ENCODE assay signal across 11 cellular contexts in genomic region chr2:27795868-27796277, GRCh38. TPM values are rescaled to one million over a fixed set of nuclear protein-coding genes. Genes with fewer than 3 reads are reported as not detected.
DNase-seq lines count a peak whose midpoint lies in the region; ATAC-seq, FAIRE-seq and TF ChIP-seq lines count a peak whose summit lies in the region.
"Had no signal": no experiment of that assay in that cellular context is flagged by ENCODE, and none has a peak within 500 bp of the region (broad histone marks: within the 10 kb centered on the region; RNA-seq: fewer than 3 reads in every experiment).

No MANE protein-coding gene starts in this region.

- H3K36me3 ChIP-seq in ascending aorta (no peaks in the 10 kb centered on the region), kidney (ENCODE audit: control insufficient read depth in 1 of 2, insufficient read depth in 2 of 2, low read length in 2 of 2) (no peaks in the 10 kb centered on the region), skeletal muscle tissue (ENCODE audit: control insufficient read depth in 3 of 3, insufficient read depth in 3 of 3, low read length in 3 of 3) (no peaks in the 10 kb centered on the region), BE2C (no peaks in the 10 kb centered on the region)
- H3K36me3 ChIP-seq: cardiac muscle cell had no signal

- H3K36me3 Mint-ChIP-seq in HFFc6 (ENCODE audit: low read depth), result peaks cover 34% of the 10 kb centered on the region

- H3K4me1 ChIP-seq in ascending aorta (peaks cover 30 to 57% of the 10 kb centered on the region in 2 donors), kidney (ENCODE audit: control insufficient read depth in 1 of 2, insufficient read depth in 1 of 2, low read depth in 1 of 2, low read length in 2 of 2) (peaks cover 6 to 10% of the 10 kb centered on the region in 2 donors), skeletal muscle tissue (ENCODE audit: control insufficient read depth in 3 of 3, insufficient read depth in 3 of 3, low read length in 3 of 3) (peaks cover 46 to 54% (median 53%) of the 10 kb centered on the region in 3 donors), BE2C (peaks cover 8% of the 10 kb centered on the region)

- H3K27me3 ChIP-seq in ascending aorta, result no peaks in the 10 kb centered on the region
- no peaks in the 10 kb centered on the region for H3K27me3 ChIP-seq in skeletal muscle tissue (ENCODE audit: control insufficient read depth in 3 of 3, insufficient read depth in 3 of 3, low read length in 3 of 3)
- no peaks in the 10 kb centered on the region for H3K27me3 ChIP-seq in BE2C
- H3K27me3 ChIP-seq: cardiac muscle cell had no signal

- H3K9me3 Mint-ChIP-seq in HFFc6, result no peaks in the 10 kb centered on the region
- H3K9me3 Mint-ChIP-seq: stimulated activated naive CD8-positive, alpha-beta T cell treated with anti-CD3 and anti-CD28 coated beads, Interleukin-15, Interleukin-2, amounts not matched to agents 100 ng/mL and 50 ng/mL, for 24 hours had no signal

- H3K9ac ChIP-seq in kidney (ENCODE audit: low read length in 2 of 2) (no peak overlapping the region), skeletal muscle tissue (ENCODE audit: low read depth in 1 of 3, low read length in 3 of 3) (peak overlapping the region in 2 of 3 donors; percentile 2 to 52)

- H3K4me3 ChIP-seq in ascending aorta, result no peak overlapping the region
- H3K4me3 ChIP-seq in kidney (ENCODE audit: low read length in 2 of 2), result peak overlapping the region in 1 of 2 donors; percentile 7
- H3K4me3 ChIP-seq in skeletal muscle tissue (ENCODE audit: low read length in 3 of 3), result peak overlapping the region; percentile 2 to 52 (median 37)
- H3K4me3 ChIP-seq in BE2C (ENCODE audit: low read depth, low read length), result no peak overlapping the region
- H3K4me3 ChIP-seq: cardiac muscle cell had no signal

- FAIRE-seq in kidney (lab: Jason Lieb, UNC), result no peak

- intact Hi-C loops in ascending aorta (cut with DNase I), result loop anchor here (1.0 to 5.0 kb wide), 2 partner anchors 25 to 546 kb away; partner anchors contain the start of gene MRPL33
- intact Hi-C loops in kidney (cut with DNase I), result no loop called here

- H3K27me3 Mint-ChIP-seq in HFFc6 (ENCODE audit: insufficient read depth), result peaks cover 1% of the 10 kb centered on the region; the same call in 1 of the 2 replicates
- H3K27me3 Mint-ChIP-seq: stimulated activated naive CD8-positive, alpha-beta T cell treated with anti-CD3 and anti-CD28 coated beads, Interleukin-15, Interleukin-2, amounts not matched to agents 100 ng/mL and 50 ng/mL, for 24 hours had no signal

- TF ChIP-seq CTCF in HFFc6 (IDR thresholded peaks at IDR 0.05), result no peak
- TF ChIP-seq CTCF in ascending aorta (IDR thresholded peaks at IDR 0.05), result no peak
- no peak for TF ChIP-seq CTCF in kidney (IDR thresholded peaks at IDR 0.05; ENCODE audit: borderline replicate concordance, extremely low read depth, insufficient read depth)
- TF ChIP-seq CTCF in BE2C (IDR thresholded peaks at IDR 0.05; ENCODE audit: low read depth, low read length), result no peak

- no peaks in the 10 kb centered on the region for H3K9me3 ChIP-seq in ascending aorta
- no peaks in the 10 kb centered on the region for H3K9me3 ChIP-seq in kidney (ENCODE audit: control insufficient read depth in 1 of 2, low read length in 2 of 2)
- H3K9me3 ChIP-seq in skeletal muscle tissue (ENCODE audit: control insufficient read depth in 3 of 3, low read length in 3 of 3), result no peaks in the 10 kb centered on the region
- no peaks in the 10 kb centered on the region for H3K9me3 ChIP-seq in BE2C

- H3K4me1 Mint-ChIP-seq in HFFc6 (ENCODE audit: low read depth), result peaks cover 90% of the 10 kb centered on the region

- DNase-seq in HFFc6 (peak; percentile 30), ascending aorta (ENCODE audit: low spot score in 2 of 2) (no peak), kidney (no peak), HCEC 1CT (no peak), BE2C (no peak), NCI-H1048 (lab: John Stamatoyannopoulos, UW) (no peak)
- DNase-seq: NCI-H1436 treated with DMSO at 0.1 percent for 48 hours had no signal

- peak overlapping the region; percentile 11; the same call in 1 of the 2 replicates for H3K4me3 Mint-ChIP-seq in HFFc6
- H3K4me3 Mint-ChIP-seq: stimulated activated naive CD8-positive, alpha-beta T cell treated with anti-CD3 and anti-CD28 coated beads, Interleukin-15, Interleukin-2, amounts not matched to agents 100 ng/mL and 50 ng/mL, for 24 hours had no signal

- H3K27ac ChIP-seq in ascending aorta (peak overlapping the region; percentile 96 to 98), kidney (ENCODE audit: low read depth in 2 of 2, low read length in 2 of 2) (peak overlapping the region; percentile 3 to 61), skeletal muscle tissue (ENCODE audit: low read depth, low read length) (peak overlapping the region; percentile 89)
- H3K27ac ChIP-seq: cardiac muscle cell had no signal

- H3K27ac Mint-ChIP-seq in HFFc6, result peak overlapping the region; percentile 89
- H3K27ac Mint-ChIP-seq: stimulated activated naive CD8-positive, alpha-beta T cell treated with anti-CD3 and anti-CD28 coated beads, Interleukin-15, Interleukin-2, amounts not matched to agents 100 ng/mL and 50 ng/mL, for 24 hours had no signal

- no peak for ATAC-seq in HG03196 (IDR thresholded peaks at IDR 0.05; ENCODE audit: unreplicated experiment)

RNA-seq across cellular contexts. Expression of gene MRPL33, which starts 24.4 kb away (rescaled TPM):
- total RNA-seq in HFFc6 (2021; fragmentation: NEBNext Ultra II Directional; extraction: Animal tissue kit (Norgen Biotek cat#: 25700)), result 100 to 1,000 TPM; 106 to 151 (median 128) TPM
- total RNA-seq in ascending aorta, result 3.4 TPM
- total RNA-seq in kidney, result 107 TPM
- 312 TPM for polyA plus RNA-seq in kidney (ENCODE audit: insufficient read depth, low read depth, low replicate concordance)
- 121 TPM for total RNA-seq in skeletal muscle tissue
- 153 TPM for polyA plus RNA-seq in BE2C (2012; ENCODE audit: insufficient read depth, insufficient read length, low read depth)

Comparison
In these comparisons a context has a peak if more than half of its experiments do, and no peak if none do; other contexts are left out.
1. H3K27ac ChIP-seq: peak in every context shown above with its lines; median percentile 97 in ascending aorta; 89 in skeletal muscle tissue; 32 in kidney.
2. H3K4me3 ChIP-seq: peak in skeletal muscle tissue (3 of 3); none in ascending aorta (0 of 2) and BE2C (single experiment).
3. H3K9ac ChIP-seq: peak in skeletal muscle tissue (2 of 3); none in kidney (0 of 2).
4. RNA of gene MRPL33, which starts 24.4 kb away (total RNA-seq): 106 to 151 TPM in HFFc6, 121 TPM in skeletal muscle tissue (single experiment) and 107 TPM in kidney (single experiment); 3.4 TPM in ascending aorta (single experiment); every median in the first group is over 10 times any median in the second.